In the genomic region with DNA sequence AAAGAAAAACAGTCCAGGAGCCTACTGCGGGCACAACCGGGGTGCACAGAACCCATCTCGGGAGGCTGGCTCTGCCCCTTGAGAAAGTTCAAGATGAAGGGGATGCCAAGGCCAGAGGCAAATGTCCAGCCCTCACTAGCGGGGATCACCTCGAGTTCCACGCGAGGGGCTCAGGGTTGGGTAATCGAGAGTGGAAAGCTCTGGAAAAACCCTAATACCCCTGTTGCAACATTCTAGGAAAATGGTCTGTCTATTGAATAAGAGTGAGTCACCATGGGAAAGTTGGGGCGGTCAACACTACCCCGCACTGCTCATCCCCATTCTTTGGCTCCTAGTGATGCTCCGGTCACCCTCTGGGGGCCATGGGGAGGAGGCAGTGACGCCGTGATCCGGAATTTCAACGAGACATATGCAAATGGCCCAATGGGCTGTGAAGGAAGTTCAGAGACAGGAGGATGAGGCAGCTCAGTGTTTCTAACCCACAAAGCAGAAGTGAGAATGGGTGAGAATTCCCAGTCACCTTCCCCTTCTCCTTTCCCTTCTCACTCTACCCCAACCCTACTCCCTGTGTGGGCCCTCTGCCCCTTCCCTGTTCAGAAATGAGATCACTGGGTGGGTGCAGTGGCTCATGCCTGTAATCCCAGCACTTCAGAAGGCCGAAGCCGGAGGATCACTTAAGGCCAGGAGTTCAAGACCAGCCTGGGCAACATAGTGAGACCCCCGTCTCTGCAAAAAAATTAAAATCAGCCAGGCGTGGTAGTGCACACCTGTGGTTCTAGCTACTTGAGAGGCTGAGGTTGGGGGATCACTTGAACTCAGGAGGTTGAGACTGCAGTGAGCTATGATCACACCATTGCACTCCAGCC, we compare ENCODE assay signal across 8 cellular contexts. TPM values are rescaled to one million over a fixed set of nuclear protein-coding genes. Genes with fewer than 3 reads are reported as not detected.
DNase-seq lines count a peak whose midpoint lies in the region; ATAC-seq lines count a peak whose summit lies in the region.

No MANE protein-coding gene starts in this region.

- peaks cover 46% of the 10 kb centered on the region for H3K4me1 ChIP-seq in skeletal muscle satellite cell (ENCODE audit: control insufficient read depth, insufficient read depth, low read length)

- peak overlapping the region; percentile 46 for H3K4me2 ChIP-seq in skeletal muscle satellite cell (ENCODE audit: low read length)

- no peaks in the 10 kb centered on the region for H3K27me3 ChIP-seq in skeletal muscle satellite cell (ENCODE audit: control insufficient read depth, insufficient read depth, low read length)

- ATAC-seq in HG03354 (IDR thresholded peaks at IDR 0.05; ENCODE audit: poor library complexity, severe bottlenecking, unreplicated experiment), result peak; percentile 58
- no peak for ATAC-seq in HG03139 (IDR thresholded peaks at IDR 0.05; ENCODE audit: unreplicated experiment)

- no peaks in the 10 kb centered on the region for H3K9me3 ChIP-seq in skeletal muscle satellite cell (replicated peaks; ENCODE audit: low read length)

- DNase-seq in GM19238 (ENCODE audit: insufficient read length, low spot score), result peak; percentile 75
- DNase-seq in amniotic epithelial cell (ENCODE audit: low read depth), result peak; percentile 89
- DNase-seq in activated CD8-positive, alpha-beta memory T cell treated with anti-CD3 and anti-CD28 coated beads for 24 hours, result no peak
- DNase-seq in mesenteric fat pad (ENCODE audit: low spot score), result no peak
- no peak for DNase-seq in T-helper 9 cell

- H3K9ac ChIP-seq in skeletal muscle satellite cell (ENCODE audit: low read depth, low read length), result peak overlapping the region; percentile 45

- no peaks in the 10 kb centered on the region for H3K36me3 ChIP-seq in skeletal muscle satellite cell (ENCODE audit: insufficient read depth, low read length)

- H3K4me3 ChIP-seq in skeletal muscle satellite cell (ENCODE audit: low read length), result no peak overlapping the region

RNA-seq across cellular contexts. Expression of a gene that starts 22.4 kb away (rescaled TPM):
- total RNA-seq in skeletal muscle satellite cell (2012; rRNA removed), result 52.0 and 93.5 TPM in 2 replicates
- total RNA-seq in mesenteric fat pad, result 491 TPM

RNA-seq across cellular contexts. Expression of a gene that starts 41.0 kb away (rescaled TPM):
- 24.6 and 25.8 TPM in 2 replicates for total RNA-seq in skeletal muscle satellite cell (2012; rRNA removed)
- total RNA-seq in mesenteric fat pad, result 64.0 TPM

Comparison
In these comparisons a context has a peak if more than half of its experiments do, and no peak if none do; other contexts are left out.
1. DNase-seq: peak in GM19238 (single experiment) and amniotic epithelial cell (single experiment); none in activated CD8-positive, alpha-beta memory T cell treated with anti-CD3 and anti-CD28 coated beads for 24 hours (single experiment), mesenteric fat pad (single experiment) and T-helper 9 cell (single experiment).